9 cellular contexts compared by ENCODE assay signal in genomic region chr7:25391295-25391861, GRCh38.
A peak's percentile ranks its signal among the peaks of the same experiment; 100 is the strongest.
DNase-seq lines count a peak whose midpoint lies in the region; ATAC-seq and TF ChIP-seq lines count a peak whose summit lies in the region.
"Had no signal": no experiment of that assay in that cellular context is flagged by ENCODE, and none has a peak within 500 bp of the region (broad histone marks: within the 10 kb centered on the region; RNA-seq: fewer than 3 reads in every experiment).

No MANE protein-coding gene starts in this region.

- H3K27me3 ChIP-seq in WERI-Rb-1 (ENCODE audit: insufficient read depth, low read depth, severe bottlenecking) = no peaks in the 10 kb centered on the region

- no peak overlapping the region for H3K27ac ChIP-seq in WERI-Rb-1

- ATAC-seq in left lobe of liver = peak; percentile 57
- no peak for ATAC-seq in HG03378 (IDR thresholded peaks at IDR 0.05; ENCODE audit: unreplicated experiment)
- ATAC-seq in GM21619 (IDR thresholded peaks at IDR 0.05; ENCODE audit: unreplicated experiment) = no peak
- no peak for ATAC-seq in GM21786 (IDR thresholded peaks at IDR 0.05; ENCODE audit: unreplicated experiment)
- ATAC-seq in HG02938 (IDR thresholded peaks at IDR 0.05; ENCODE audit: unreplicated experiment) = no peak

- no peaks in the 10 kb centered on the region for H3K36me3 ChIP-seq in WERI-Rb-1

- H3K4me3 ChIP-seq in AG04449 (ENCODE audit: low read depth, low read length) = no peak overlapping the region
- no peak overlapping the region for H3K4me3 ChIP-seq in WERI-Rb-1 (ENCODE audit: low read depth, low read length)

- TF ChIP-seq CTCF in AG04449 (IDR thresholded peaks at IDR 0.05; ENCODE audit: insufficient read depth, low read length, missing control alignments) = no peak
- 0 out of 2 replicates have a peak, but pooled peaks have one; percentile 11 for TF ChIP-seq CTCF in WERI-Rb-1 (IDR thresholded peaks at IDR 0.05; ENCODE audit: low read depth, low read length)

- POLR2A ChIA-PET in AG04449 (lab: Yijun Ruan, JAX) = no interaction called here

- no peaks in the 10 kb centered on the region for H3K9me3 ChIP-seq in WERI-Rb-1 (ENCODE audit: severe bottlenecking)

- peak; percentile 4 for DNase-seq in AG04449 (ENCODE audit: low read depth, low spot score)
- DNase-seq in H4 (ENCODE audit: low spot score) = peak; percentile 63
- no peak for DNase-seq in WERI-Rb-1
- DNase-seq in left lobe of liver (ENCODE audit: low spot score) = no peak
- DNase-seq: activated naive CD8-positive, alpha-beta T cell treated with anti-CD3 and anti-CD28 coated beads, Interleukin-2, amount 10 ng/mL, durations not matched to agents 7 days and 5 days had no signal

- CTCF ChIA-PET in AG04449 (lab: Yijun Ruan, JAX) = interaction anchor here (0.7 to 8.2 kb wide), 16 partner anchors 9 to 974 kb away, joined by 3 to 199 read pairs (median 4); no protein-coding TSS in a partner anchor

Comparison
In these comparisons a context has a peak if more than half of its experiments do, and no peak if none do; other contexts are left out.
1. DNase-seq: peak in AG04449 (single experiment) and H4 (single experiment); none in WERI-Rb-1 (single experiment) and left lobe of liver (single experiment).